In genomic region chr7:64965594-64965993, GRCh38 we compare ENCODE assay signal across 22 cellular contexts.
"Had no signal": no experiment of that assay in that cellular context is flagged by ENCODE, and none has a peak within 500 bp of the region (broad histone marks: within the 10 kb centered on the region; RNA-seq: fewer than 3 reads in every experiment).

No MANE protein-coding gene starts in this region.

- H3K9me3 ChIP-seq: Peyer's patch had no signal

- DNase-seq: Karpas-422; KG1; MG63; NCI-H1092; NCI-H1436 treated with DMSO at 0.1 percent for 48 hours; NCI-H1694; NCI-H187 treated with DMSO at 0.1 percent for 48 hours; NCI-H2029 treated with DMSO at 0.1 percent for 48 hours; NCI-H2171; NCI-H226; NCI-H446; NCI-H510A; NCI-H524 treated with DMSO at 0.1 percent for 48 hours; NCI-H774; NK-92 treated with Interleukin-12 subunit alpha and Interleukin-12 subunit beta, amount 100 ng/mL, for 24 hours; PC-9; Peyer's patch; SHP77 treated with DMSO at 0.1 percent for 48 hours; SJCRH30; T-helper 2 cell had no signal

- H3K36me3 ChIP-seq: MG63, Peyer's patch, SJCRH30 had no signal

- ATAC-seq: Right ventricle myocardium inferior, SK-N-SH treated with all-trans-retinoic acid at 6 μM for 48 hours had no signal

- H3K27me3 ChIP-seq: MG63, Peyer's patch, SJCRH30 had no signal

- H3K4me1 ChIP-seq: Peyer's patch, SJCRH30 had no signal

- H2AFZ ChIP-seq: PC-9 had no signal

- H3K4me2 ChIP-seq: PC-9 had no signal

- H3K4me3 ChIP-seq: MG63, PC-9, Peyer's patch, SJCRH30 had no signal

- H3K27ac ChIP-seq: PC-9, Peyer's patch, SJCRH30 had no signal
